ENCODE assay signal across 2 cellular contexts in the genomic region with DNA sequence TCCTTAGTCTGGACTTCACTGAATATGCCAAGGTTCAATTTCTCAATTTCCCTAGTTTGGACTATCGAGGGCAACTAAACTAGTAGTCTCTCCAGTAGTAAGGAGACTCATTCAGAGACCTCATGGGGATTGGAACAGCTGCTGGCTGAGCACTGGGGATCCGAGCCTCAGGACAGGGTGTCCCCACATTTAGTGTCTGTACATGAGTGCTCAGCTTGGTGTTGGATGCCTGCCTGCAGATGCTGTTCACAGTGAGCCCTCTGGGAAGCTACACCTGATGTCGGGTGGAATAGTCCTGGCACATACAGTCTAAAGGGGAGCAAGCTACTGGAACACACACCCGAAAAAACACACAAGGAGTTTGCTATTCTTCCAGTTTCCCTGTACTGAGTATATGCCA.
TF ChIP-seq lines count a peak whose summit lies in the region.

No MANE protein-coding gene starts in this region.

TF ChIP-seq in GM23338, 12 proteins besides CTCF, POLR2A, EP300 and RAD21:
- no peak for TF ChIP-seq JUNB (IDR thresholded peaks at IDR 0.05; ENCODE audit: unreplicated experiment)
- TF ChIP-seq, protein P1, sequence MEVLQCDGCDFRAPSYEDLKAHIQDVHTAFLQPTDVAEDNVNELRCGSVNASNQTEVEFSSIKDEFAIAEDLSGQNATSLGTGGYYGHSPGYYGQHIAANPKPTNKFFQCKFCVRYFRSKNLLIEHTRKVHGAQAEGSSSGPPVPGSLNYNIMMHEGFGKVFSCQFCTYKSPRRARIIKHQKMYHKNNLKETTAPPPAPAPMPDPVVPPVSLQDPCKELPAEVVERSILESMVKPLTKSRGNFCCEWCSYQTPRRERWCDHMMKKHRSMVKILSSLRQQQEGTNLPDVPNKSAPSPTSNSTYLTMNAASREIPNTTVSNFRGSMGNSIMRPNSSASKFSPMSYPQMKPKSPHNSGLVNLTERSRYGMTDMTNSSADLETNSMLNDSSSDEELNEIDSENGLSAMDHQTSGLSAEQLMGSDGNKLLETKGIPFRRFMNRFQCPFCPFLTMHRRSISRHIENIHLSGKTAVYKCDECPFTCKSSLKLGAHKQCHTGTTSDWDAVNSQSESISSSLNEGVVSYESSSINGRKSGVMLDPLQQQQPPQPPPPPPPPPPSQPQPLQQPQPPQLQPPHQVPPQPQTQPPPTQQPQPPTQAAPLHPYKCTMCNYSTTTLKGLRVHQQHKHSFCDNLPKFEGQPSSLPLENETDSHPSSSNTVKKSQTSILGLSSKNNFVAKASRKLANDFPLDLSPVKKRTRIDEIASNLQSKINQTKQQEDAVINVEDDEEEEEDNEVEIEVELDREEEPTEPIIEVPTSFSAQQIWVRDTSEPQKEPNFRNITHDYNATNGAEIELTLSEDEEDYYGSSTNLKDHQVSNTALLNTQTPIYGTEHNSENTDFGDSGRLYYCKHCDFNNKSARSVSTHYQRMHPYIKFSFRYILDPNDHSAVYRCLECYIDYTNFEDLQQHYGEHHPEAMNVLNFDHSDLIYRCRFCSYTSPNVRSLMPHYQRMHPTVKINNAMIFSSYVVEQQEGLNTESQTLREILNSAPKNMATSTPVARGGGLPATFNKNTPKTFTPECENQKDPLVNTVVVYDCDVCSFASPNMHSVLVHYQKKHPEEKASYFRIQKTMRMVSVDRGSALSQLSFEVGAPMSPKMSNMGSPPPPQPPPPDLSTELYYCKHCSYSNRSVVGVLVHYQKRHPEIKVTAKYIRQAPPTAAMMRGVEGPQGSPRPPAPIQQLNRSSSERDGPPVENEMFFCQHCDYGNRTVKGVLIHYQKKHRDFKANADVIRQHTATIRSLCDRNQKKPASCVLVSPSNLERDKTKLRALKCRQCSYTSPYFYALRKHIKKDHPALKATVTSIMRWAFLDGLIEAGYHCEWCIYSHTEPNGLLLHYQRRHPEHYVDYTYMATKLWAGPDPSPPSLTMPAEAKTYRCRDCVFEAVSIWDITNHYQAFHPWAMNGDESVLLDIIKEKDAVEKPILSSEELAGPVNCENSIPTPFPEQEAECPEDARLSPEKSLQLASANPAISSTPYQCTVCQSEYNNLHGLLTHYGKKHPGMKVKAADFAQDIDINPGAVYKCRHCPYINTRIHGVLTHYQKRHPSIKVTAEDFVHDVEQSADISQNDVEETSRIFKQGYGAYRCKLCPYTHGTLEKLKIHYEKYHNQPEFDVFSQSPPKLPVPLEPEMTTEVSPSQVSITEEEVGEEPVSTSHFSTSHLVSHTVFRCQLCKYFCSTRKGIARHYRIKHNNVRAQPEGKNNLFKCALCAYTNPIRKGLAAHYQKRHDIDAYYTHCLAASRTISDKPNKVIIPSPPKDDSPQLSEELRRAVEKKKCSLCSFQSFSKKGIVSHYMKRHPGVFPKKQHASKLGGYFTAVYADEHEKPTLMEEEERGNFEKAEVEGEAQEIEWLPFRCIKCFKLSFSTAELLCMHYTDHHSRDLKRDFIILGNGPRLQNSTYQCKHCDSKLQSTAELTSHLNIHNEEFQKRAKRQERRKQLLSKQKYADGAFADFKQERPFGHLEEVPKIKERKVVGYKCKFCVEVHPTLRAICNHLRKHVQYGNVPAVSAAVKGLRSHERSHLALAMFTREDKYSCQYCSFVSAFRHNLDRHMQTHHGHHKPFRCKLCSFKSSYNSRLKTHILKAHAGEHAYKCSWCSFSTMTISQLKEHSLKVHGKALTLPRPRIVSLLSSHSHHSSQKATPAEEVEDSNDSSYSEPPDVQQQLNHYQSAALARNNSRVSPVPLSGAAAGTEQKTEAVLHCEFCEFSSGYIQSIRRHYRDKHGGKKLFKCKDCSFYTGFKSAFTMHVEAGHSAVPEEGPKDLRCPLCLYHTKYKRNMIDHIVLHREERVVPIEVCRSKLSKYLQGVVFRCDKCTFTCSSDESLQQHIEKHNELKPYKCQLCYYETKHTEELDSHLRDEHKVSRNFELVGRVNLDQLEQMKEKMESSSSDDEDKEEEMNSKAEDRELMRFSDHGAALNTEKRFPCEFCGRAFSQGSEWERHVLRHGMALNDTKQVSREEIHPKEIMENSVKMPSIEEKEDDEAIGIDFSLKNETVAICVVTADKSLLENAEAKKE (CRISPR knock-in tag; IDR thresholded peaks at IDR 0.05), result no peak

TF ChIP-seq in H1, 55 proteins besides CTCF, POLR2A, EP300 and RAD21:
- no peak for TF ChIP-seq EZH2 (IDR thresholded peaks at IDR 0.05; ENCODE audit: low read depth, low read length, severe bottlenecking)
- TF ChIP-seq, protein P2, sequence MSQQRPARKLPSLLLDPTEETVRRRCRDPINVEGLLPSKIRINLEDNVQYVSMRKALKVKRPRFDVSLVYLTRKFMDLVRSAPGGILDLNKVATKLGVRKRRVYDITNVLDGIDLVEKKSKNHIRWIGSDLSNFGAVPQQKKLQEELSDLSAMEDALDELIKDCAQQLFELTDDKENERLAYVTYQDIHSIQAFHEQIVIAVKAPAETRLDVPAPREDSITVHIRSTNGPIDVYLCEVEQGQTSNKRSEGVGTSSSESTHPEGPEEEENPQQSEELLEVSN (IDR thresholded peaks at IDR 0.05), result no peak
- no peak for TF ChIP-seq SP2 (IDR thresholded peaks at IDR 0.05; ENCODE audit: low read length)
- TF ChIP-seq CEBPB (IDR thresholded peaks at IDR 0.05; ENCODE audit: low read depth, low read length), result no peak
- TF ChIP-seq ASH2L (IDR thresholded peaks at IDR 0.05; ENCODE audit: low read length), result no peak
- TF ChIP-seq TBP (IDR thresholded peaks at IDR 0.05; ENCODE audit: low read depth, low read length), result no peak
- no peak for TF ChIP-seq JUND (IDR thresholded peaks at IDR 0.05; ENCODE audit: low read length)
- TF ChIP-seq SRF (IDR thresholded peaks at IDR 0.05; ENCODE audit: low read depth, low read length), result no peak
TF ChIP-seq in H1: peak in this region for 0.
